8 cellular contexts compared by ENCODE assay signal in the genomic region with DNA sequence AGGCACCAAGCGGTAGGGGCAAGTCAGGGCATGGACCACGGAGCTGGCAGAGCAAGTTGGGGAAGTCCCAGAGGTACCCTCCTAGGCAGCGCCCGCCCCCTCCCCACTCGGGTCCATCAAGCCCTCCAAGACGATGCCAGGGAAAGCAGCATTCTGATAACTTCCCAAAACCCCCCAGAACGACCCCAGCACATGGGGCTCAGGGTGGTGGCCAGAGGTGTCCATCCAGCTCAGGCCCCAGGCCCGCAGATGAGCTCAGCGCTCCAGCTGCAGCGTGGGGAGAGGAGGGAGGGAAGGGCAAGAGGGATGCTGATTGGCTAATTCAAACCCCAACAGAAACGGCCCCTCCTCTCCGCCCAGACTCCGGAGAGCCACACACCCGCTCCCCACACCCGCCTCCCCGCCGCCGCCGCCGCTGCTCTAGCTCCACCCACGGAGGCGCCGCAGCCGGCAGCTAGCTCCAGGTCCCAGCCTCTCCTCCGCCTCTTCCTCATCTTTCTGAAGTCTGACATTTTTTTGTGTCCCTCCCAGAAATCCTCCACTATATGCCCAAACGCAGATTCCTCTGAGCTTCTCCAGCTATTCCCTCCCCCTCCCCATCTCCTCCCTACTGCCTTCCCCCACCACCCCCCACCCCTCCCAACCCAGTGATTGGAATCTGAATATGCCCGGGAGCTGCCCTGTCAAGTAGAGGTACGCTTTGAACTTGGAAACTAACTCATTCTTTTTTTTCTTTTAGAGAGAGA. TPM values are rescaled to one million over a fixed set of nuclear protein-coding genes. Genes with fewer than 3 reads are reported as not detected.
DNase-seq lines count a peak whose midpoint lies in the region; ATAC-seq and TF ChIP-seq lines count a peak whose summit lies in the region.

No MANE protein-coding gene starts in this region.

- H3K27me3 Mint-ChIP-seq in GM23338 (ENCODE audit: insufficient read depth, low read depth, poor library complexity) = peaks cover 6% of the 10 kb centered on the region
- H3K27me3 Mint-ChIP-seq in neural progenitor cell (ENCODE audit: insufficient read depth, low read depth) = peaks cover 9% of the 10 kb centered on the region
- no peaks in the 10 kb centered on the region for H3K27me3 Mint-ChIP-seq in stimulated activated naive CD8-positive, alpha-beta T cell treated with anti-CD3 and anti-CD28 coated beads, Interleukin-15, amount 100 ng/mL, for 72 hours

- H3K4me3 Mint-ChIP-seq in GM23338 = peak overlapping the region; percentile 68
- peak overlapping the region; percentile 78 for H3K4me3 Mint-ChIP-seq in neural progenitor cell
- H3K4me3 Mint-ChIP-seq in stimulated activated naive CD8-positive, alpha-beta T cell treated with anti-CD3 and anti-CD28 coated beads, Interleukin-15, amount 100 ng/mL, for 72 hours = peak overlapping the region; percentile 92 to 94

- H3K9ac ChIP-seq in DND-41 (ENCODE audit: low read depth, low read length) (peak overlapping the region; percentile 68), Loucy (ENCODE audit: low read depth, low read length, poor library complexity, severe bottlenecking) (peak overlapping the region; percentile 94), neural progenitor cell (no peak overlapping the region)

- H3K9me3 Mint-ChIP-seq in GM23338 (no peaks in the 10 kb centered on the region), neural progenitor cell (no peaks in the 10 kb centered on the region)
- no peaks in the 10 kb centered on the region for H3K9me3 Mint-ChIP-seq in stimulated activated naive CD8-positive, alpha-beta T cell treated with anti-CD3 and anti-CD28 coated beads, Interleukin-15, amount 100 ng/mL, for 72 hours

- H3K4me2 ChIP-seq in DND-41 (ENCODE audit: insufficient read depth, low read length) = peak overlapping the region; percentile 89
- peak overlapping the region; percentile 70 for H3K4me2 ChIP-seq in GM23338
- peak overlapping the region; percentile 92 for H3K4me2 ChIP-seq in Loucy (ENCODE audit: low read depth, low read length, poor library complexity, severe bottlenecking)
- H3K4me2 ChIP-seq in neural progenitor cell = peak overlapping the region; percentile 52

- peaks cover 24% of the 10 kb centered on the region for H3K4me1 ChIP-seq in DND-41 (ENCODE audit: insufficient read depth, low read length)
- peaks cover 9% of the 10 kb centered on the region for H3K4me1 ChIP-seq in GM23338 (ENCODE audit: insufficient read depth)
- peaks cover 27% of the 10 kb centered on the region for H3K4me1 ChIP-seq in Loucy (ENCODE audit: insufficient read depth, low read length, poor library complexity, severe bottlenecking)
- H3K4me1 ChIP-seq in neural progenitor cell = peaks cover 13% of the 10 kb centered on the region

- H3F3A ChIP-seq in GM23338 (replicated peaks; ENCODE audit: low read depth) (no peaks in the 10 kb centered on the region; the same call in 1 of the 2 replicates), Loucy (ENCODE audit: low read depth) (no peaks in the 10 kb centered on the region), neural progenitor cell (ENCODE audit: low read depth) (peaks cover 28% of the 10 kb centered on the region)

- peak; percentile 96 for DNase-seq in DND-41
- peak; percentile 97 for DNase-seq in GM23338 (ENCODE audit: low spot score)
- DNase-seq in SHP77 (lab: John Stamatoyannopoulos, UW) = peak; percentile 87 to 91
- DNase-seq in activated gamma-delta T cell (lab: John Stamatoyannopoulos, UW) = peak; percentile 51
- peak; percentile 95 to 98 for DNase-seq in foreskin fibroblast
- DNase-seq in neural progenitor cell (ENCODE audit: low spot score) = peak; percentile 95
- DNase-seq in stimulated activated naive CD8-positive, alpha-beta T cell treated with anti-CD3 and anti-CD28 coated beads, Interleukin-15, amount 100 ng/mL, for 72 hours = peak; percentile 77 to 88

- no peaks in the 10 kb centered on the region for H3K27me3 ChIP-seq in DND-41 (ENCODE audit: insufficient read depth, low read length, poor library complexity)
- H3K27me3 ChIP-seq in GM23338 (ENCODE audit: insufficient read depth) = no peaks in the 10 kb centered on the region
- H3K27me3 ChIP-seq in Loucy (ENCODE audit: insufficient read depth, low read length, poor library complexity, severe bottlenecking) = no peaks in the 10 kb centered on the region
- H3K27me3 ChIP-seq in neural progenitor cell = no peaks in the 10 kb centered on the region

- H3K4me1 Mint-ChIP-seq in GM23338 = peaks cover 5% of the 10 kb centered on the region; the same call in 2 of the 3 replicates
- H3K4me1 Mint-ChIP-seq in neural progenitor cell = peaks cover 40% of the 10 kb centered on the region
- H3K4me1 Mint-ChIP-seq in stimulated activated naive CD8-positive, alpha-beta T cell treated with anti-CD3 and anti-CD28 coated beads, Interleukin-15, amount 100 ng/mL, for 72 hours = peaks cover 32% of the 10 kb centered on the region

- H2AFZ ChIP-seq in DND-41 (ENCODE audit: low read depth, low read length) (peak overlapping the region; percentile 84), GM23338 (no peak overlapping the region; the same call in 1 of the 2 replicates), Loucy (ENCODE audit: low read length) (peak overlapping the region; percentile 72), neural progenitor cell (replicated peaks) (no peak overlapping the region)

- peaks cover 8% of the 10 kb centered on the region; the same call in 2 of the 3 replicates for H3K36me3 Mint-ChIP-seq in GM23338 (ENCODE audit: low read depth)
- H3K36me3 Mint-ChIP-seq in neural progenitor cell = peaks cover 3% of the 10 kb centered on the region

- H3K27ac Mint-ChIP-seq in GM23338 (peak overlapping the region; percentile 91), neural progenitor cell (peak overlapping the region; percentile 87)
- peak overlapping the region; percentile 81 to 95 for H3K27ac Mint-ChIP-seq in stimulated activated naive CD8-positive, alpha-beta T cell treated with anti-CD3 and anti-CD28 coated beads, Interleukin-15, amount 100 ng/mL, for 72 hours

- no peak for TF ChIP-seq CTCF in DND-41 (IDR thresholded peaks at IDR 0.05; ENCODE audit: borderline replicate concordance, extremely low read depth, low read length, poor library complexity, severe bottlenecking)
- TF ChIP-seq CTCF in GM23338 (conservative IDR thresholded peaks at IDR 0.05; ENCODE audit: low read depth in 2 of 2) = no peak
- TF ChIP-seq CTCF in Loucy (conservative IDR thresholded peaks at IDR 0.05; ENCODE audit: low read length) = no peak
- no peak for TF ChIP-seq CTCF in foreskin fibroblast (IDR thresholded peaks at IDR 0.05; ENCODE audit: low read depth, low read length)
- TF ChIP-seq CTCF in neural progenitor cell (IDR thresholded peaks at IDR 0.05) = no peak

- ATAC-seq in DND-41 (ENCODE audit: insufficient read depth, low read depth) (peak; percentile 95), GM23338 (peak; percentile 89)
- ATAC-seq in stimulated activated naive CD8-positive, alpha-beta T cell treated with anti-CD3 and anti-CD28 coated beads, Interleukin-15, amount 100 ng/mL, for 72 hours = peak; percentile 98

- H3K9me2 ChIP-seq in GM23338 (ENCODE audit: insufficient read depth) (no peaks in the 10 kb centered on the region), Loucy (replicated peaks; ENCODE audit: low read depth, low read length) (no peaks in the 10 kb centered on the region)

- H3K4me3 ChIP-seq in DND-41 (ENCODE audit: low read depth in 1 of 2, low read length in 2 of 2) (peak overlapping the region; percentile 8 to 61; a peak in 3 of 4 replicates), GM23338 (peak overlapping the region; percentile 49), Loucy (ENCODE audit: low read length, poor library complexity, severe bottlenecking) (peak overlapping the region; percentile 75), foreskin fibroblast (ENCODE audit: low read depth in 1 of 2, low read length in 2 of 2) (no peak overlapping the region), neural progenitor cell (peak overlapping the region; percentile 25)

- H3K9me3 ChIP-seq in DND-41 (ENCODE audit: insufficient read depth, low read length, severe bottlenecking) (no peaks in the 10 kb centered on the region), Loucy (ENCODE audit: insufficient read depth, low read depth, low read length) (no peaks in the 10 kb centered on the region), neural progenitor cell (ENCODE audit: low read depth) (no peaks in the 10 kb centered on the region)

- H3K36me3 ChIP-seq in DND-41 (ENCODE audit: insufficient read depth, low read length) (peaks cover 12% of the 10 kb centered on the region), GM23338 (ENCODE audit: insufficient read depth) (no peaks in the 10 kb centered on the region), Loucy (ENCODE audit: insufficient read depth, low read length) (no peaks in the 10 kb centered on the region), neural progenitor cell (no peaks in the 10 kb centered on the region)

- H3K27ac ChIP-seq in DND-41 (ENCODE audit: low read length) (peak overlapping the region; percentile 97), GM23338 (ENCODE audit: low read depth) (peak overlapping the region; percentile 91), neural progenitor cell (no peak overlapping the region)

- H4K20me1 ChIP-seq in DND-41 (ENCODE audit: insufficient read depth, low read length) = no peaks in the 10 kb centered on the region
- no peaks in the 10 kb centered on the region for H4K20me1 ChIP-seq in GM23338 (replicated peaks; ENCODE audit: insufficient read depth)
- H4K20me1 ChIP-seq in Loucy (ENCODE audit: insufficient read depth, low read length, poor library complexity, severe bottlenecking) = no peaks in the 10 kb centered on the region
- no peaks in the 10 kb centered on the region for H4K20me1 ChIP-seq in neural progenitor cell (ENCODE audit: low read depth)

- H3K79me2 ChIP-seq in DND-41 (ENCODE audit: insufficient read depth, low read length) (no peaks in the 10 kb centered on the region; the same call in 1 of the 2 replicates), GM23338 (replicated peaks; ENCODE audit: insufficient read depth) (no peaks in the 10 kb centered on the region), Loucy (ENCODE audit: insufficient read depth, low read length) (peaks cover 10% of the 10 kb centered on the region; the same call in 1 of the 2 replicates), neural progenitor cell (ENCODE audit: low read depth) (peaks cover 5% of the 10 kb centered on the region)

TF ChIP-seq in GM23338, 12 proteins besides CTCF, POLR2A, EP300 and RAD21 (continues in another document):
- no peak for TF ChIP-seq ZNF331 (CRISPR knock-in tag; IDR thresholded peaks at IDR 0.05; ENCODE audit: low read depth)
- TF ChIP-seq POLR2AphosphoS5 (IDR thresholded peaks at IDR 0.05; ENCODE audit: low read depth) = peak; percentile 80

RNA-seq across cellular contexts. Expression of a gene that starts 40.3 kb away (rescaled TPM):
- 0.38 and 0.85 TPM in 2 replicates for total RNA-seq in GM23338 (2014; rRNA removed; shearing (Covaris generic))
- 0.16 and 0.28 TPM in 2 replicates for polyA plus RNA-seq in GM23338 (2016; fragmentation: Nextera tagmentation; extraction: Ambion mirVana)
- 2.4 and 3.8 TPM in 2 replicates for total RNA-seq in neural progenitor cell (ENCODE audit: low replicate concordance)

Comparison
In these comparisons a context has a peak if more than half of its experiments do, and no peak if none do; other contexts are left out.
1. H2AFZ ChIP-seq: peak in DND-41 (single experiment) and Loucy (single experiment); none in GM23338 (single experiment) and neural progenitor cell (single experiment).
2. H3K4me3 ChIP-seq: peak in DND-41 (2 of 2), GM23338 (single experiment), Loucy (single experiment) and neural progenitor cell (single experiment); none in foreskin fibroblast (0 of 2).
3. Peak in every context shown above with its lines, with median percentiles within 50 percentile points of each other: ATAC-seq, DNase-seq, H3K4me2 ChIP-seq, H3K27ac Mint-ChIP-seq and H3K4me3 Mint-ChIP-seq.